In the genomic region with DNA sequence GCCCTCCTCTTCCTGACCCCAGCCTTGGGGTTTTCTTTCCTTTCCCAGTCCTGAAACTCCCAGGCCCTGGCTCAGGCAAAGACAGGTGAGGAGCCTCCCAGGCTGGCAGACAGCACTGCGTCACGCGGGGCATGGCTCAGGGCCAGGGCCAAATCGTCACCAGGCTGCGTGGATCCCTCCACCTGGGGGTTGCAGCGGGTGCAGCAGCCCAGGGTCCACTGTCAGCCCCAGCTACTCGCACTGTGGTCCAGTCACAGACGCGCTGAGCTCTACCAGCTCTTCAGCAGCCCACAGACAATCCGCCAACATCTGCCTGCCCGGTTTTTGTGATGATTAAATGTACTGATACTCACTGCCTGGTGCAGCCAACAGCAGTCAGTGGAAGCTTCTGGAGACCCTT, we compare ENCODE assay signal across 11 cellular contexts. TPM values are rescaled to one million over a fixed set of nuclear protein-coding genes. Genes with fewer than 3 reads are reported as not detected.
DNase-seq lines count a peak whose midpoint lies in the region; ATAC-seq and TF ChIP-seq lines count a peak whose summit lies in the region.
"Had no signal": no experiment of that assay in that cellular context is flagged by ENCODE, and none has a peak within 500 bp of the region (broad histone marks: within the 10 kb centered on the region; RNA-seq: fewer than 3 reads in every experiment).

No MANE protein-coding gene starts in this region.

- H3K27ac ChIP-seq in endodermal cell (ENCODE audit: low read depth, low read length) = no peak overlapping the region
- H3K27ac ChIP-seq in ascending aorta = no peak overlapping the region

- H3K4me1 Mint-ChIP-seq in endodermal cell = peaks cover 3% of the 10 kb centered on the region
- H3K4me1 Mint-ChIP-seq in stimulated activated naive B cell treated with anti-CD40 and anti-IgM and Interleukin-4, amounts not matched to agents 10 μg/mL and 1 μg/mL and 100 μg/mL, for 72 hours = peaks cover 33 to 73% of the 10 kb centered on the region in 2 donors

- no peaks in the 10 kb centered on the region for H3K36me3 ChIP-seq in endodermal cell (ENCODE audit: control insufficient read depth, insufficient read depth, low read length)
- H3K36me3 ChIP-seq in ascending aorta = peaks cover 0 to 5% of the 10 kb centered on the region in 2 donors

- no peak overlapping the region for H3K9ac ChIP-seq in endodermal cell (ENCODE audit: extremely low read depth, low read length, poor library complexity, severe bottlenecking)

- no peak overlapping the region for H3K27ac Mint-ChIP-seq in endodermal cell
- peak overlapping the region; percentile 62 for H3K27ac Mint-ChIP-seq in stimulated activated naive B cell treated with anti-CD40 and anti-IgM and Interleukin-4, amounts not matched to agents 10 μg/mL and 1 μg/mL and 100 μg/mL, for 72 hours
- H3K27ac Mint-ChIP-seq: brain had no signal

- H3K27me3 ChIP-seq in endodermal cell (ENCODE audit: control insufficient read depth, insufficient read depth, low read length, poor library complexity, severe bottlenecking) = no peaks in the 10 kb centered on the region
- no peaks in the 10 kb centered on the region for H3K27me3 ChIP-seq in ascending aorta

- H3K9me3 Mint-ChIP-seq in endodermal cell = no peaks in the 10 kb centered on the region
- no peaks in the 10 kb centered on the region for H3K9me3 Mint-ChIP-seq in stimulated activated naive B cell treated with anti-CD40 and anti-IgM and Interleukin-4, amounts not matched to agents 10 μg/mL and 1 μg/mL and 100 μg/mL, for 72 hours
- H3K9me3 Mint-ChIP-seq: brain had no signal

- DNase-seq in activated CD4-positive, CD25-positive, alpha-beta regulatory T cell (lab: John Stamatoyannopoulos, UW) = no peak
- DNase-seq in activated CD4-positive, alpha-beta T cell treated with anti-CD3 and anti-CD28 coated beads, Interleukin-2, amount 50 U/mL, for 1 hour = peak; percentile 52
- DNase-seq in endodermal cell (peak; percentile 56), ascending aorta (ENCODE audit: low spot score in 2 of 2) (no peak), NCI-H146 treated with DMSO at 0.1 percent for 48 hours (lab: John Stamatoyannopoulos, UW; ENCODE audit: unreplicated experiment) (no peak)
- no peak for DNase-seq in stimulated activated naive B cell treated with anti-CD40 and anti-IgM and Interleukin-4, amounts not matched to agents 10 μg/mL and 1 μg/mL and 100 μg/mL, for 72 hours
- DNase-seq: ACHN had no signal

- H3K4me3 Mint-ChIP-seq in endodermal cell = no peak overlapping the region
- no peak overlapping the region for H3K4me3 Mint-ChIP-seq in stimulated activated naive B cell treated with anti-CD40 and anti-IgM and Interleukin-4, amounts not matched to agents 10 μg/mL and 1 μg/mL and 100 μg/mL, for 72 hours
- H3K4me3 Mint-ChIP-seq: brain had no signal

- no peak overlapping the region for H3K4me3 ChIP-seq in endodermal cell (ENCODE audit: low read length)
- H3K4me3 ChIP-seq in ascending aorta = no peak overlapping the region

- H3K36me3 Mint-ChIP-seq in endodermal cell (ENCODE audit: low read depth) = peaks cover 16% of the 10 kb centered on the region
- H3K36me3 Mint-ChIP-seq in stimulated activated naive B cell treated with anti-CD40 and anti-IgM and Interleukin-4, amounts not matched to agents 10 μg/mL and 1 μg/mL and 100 μg/mL, for 72 hours = peaks cover 22 to 41% of the 10 kb centered on the region in 2 donors

- H3K4me1 ChIP-seq in endodermal cell (ENCODE audit: control insufficient read depth, insufficient read depth, low read length) (no peaks in the 10 kb centered on the region), ascending aorta (no peaks in the 10 kb centered on the region)

- H3K27me3 Mint-ChIP-seq in endodermal cell (ENCODE audit: insufficient read depth) = no peaks in the 10 kb centered on the region
- no peaks in the 10 kb centered on the region for H3K27me3 Mint-ChIP-seq in stimulated activated naive B cell treated with anti-CD40 and anti-IgM and Interleukin-4, amounts not matched to agents 10 μg/mL and 1 μg/mL and 100 μg/mL, for 72 hours

- no peaks in the 10 kb centered on the region for H3K9me3 ChIP-seq in endodermal cell (ENCODE audit: control insufficient read depth, low read length)
- no peaks in the 10 kb centered on the region for H3K9me3 ChIP-seq in ascending aorta

- 90 to 94% methylated on average over 7 to 11 of the region's 11 CpGs for WGBS in endodermal cell (ENCODE audit: insufficient coverage in 1 of 2, insufficient read length in 1 of 2), 2 experiments

- peak; percentile 27 for TF ChIP-seq CTCF in endodermal cell (conservative IDR thresholded peaks at IDR 0.05)
- TF ChIP-seq CTCF in ascending aorta (IDR thresholded peaks at IDR 0.05) = no peak

- intact Hi-C loops in ascending aorta (cut with DNase I) = no loop called here

- ATAC-seq in activated CD4-positive, CD25-positive, alpha-beta regulatory T cell treated with anti-CD3 and anti-CD28 coated beads, Interleukin-2, amount 50 U/mL, for 24 hours = peak; percentile 11 to 15
- no peak for ATAC-seq in stimulated activated naive B cell treated with anti-CD40 and anti-IgM and Interleukin-4, amounts not matched to agents 10 μg/mL and 1 μg/mL and 100 μg/mL, for 72 hours (replicated peaks)
- no peak for ATAC-seq in GM21515 (IDR thresholded peaks at IDR 0.05; ENCODE audit: unreplicated experiment)

RNA-seq across cellular contexts. Expression of gene FAM78A, which starts 12.1 kb away (rescaled TPM):
- total RNA-seq in endodermal cell (1 to 10 TPM; 5.5 to 5.6 TPM), ascending aorta (6.2 TPM)
- 3.0 TPM for polyA plus RNA-seq in endodermal cell (2013, experiment 1 of 2)
- 2.8 TPM for polyA plus RNA-seq in endodermal cell (2013, experiment 2 of 2)

RNA-seq across cellular contexts. Expression of gene PLPP7, which starts 25.3 kb away (rescaled TPM):
- total RNA-seq in endodermal cell (1 to 10 TPM; 4.1 to 5.6 TPM), ascending aorta (15.8 TPM)
- 3.6 TPM for polyA plus RNA-seq in endodermal cell (2013, experiment 1 of 2)
- 3.0 TPM for polyA plus RNA-seq in endodermal cell (2013, experiment 2 of 2)
- polyA plus RNA-seq: keratinocyte had no signal

Comparison
In these comparisons a context has a peak if more than half of its experiments do, and no peak if none do; other contexts are left out.
1. ATAC-seq: peak in activated CD4-positive, CD25-positive, alpha-beta regulatory T cell treated with anti-CD3 and anti-CD28 coated beads, Interleukin-2, amount 50 U/mL, for 24 hours (2 of 2); none in stimulated activated naive B cell treated with anti-CD40 and anti-IgM and Interleukin-4, amounts not matched to agents 10 μg/mL and 1 μg/mL and 100 μg/mL, for 72 hours (0 of 2) and GM21515 (single experiment).
2. DNase-seq: peak in activated CD4-positive, alpha-beta T cell treated with anti-CD3 and anti-CD28 coated beads, Interleukin-2, amount 50 U/mL, for 1 hour (single experiment) and endodermal cell (single experiment); none in activated CD4-positive, CD25-positive, alpha-beta regulatory T cell (0 of 4), stimulated activated naive B cell treated with anti-CD40 and anti-IgM and Interleukin-4, amounts not matched to agents 10 μg/mL and 1 μg/mL and 100 μg/mL, for 72 hours (single experiment), ascending aorta (0 of 2) and NCI-H146 treated with DMSO at 0.1 percent for 48 hours (single experiment).